ENCODE assay signal across 1 cellular context in the genomic region with DNA sequence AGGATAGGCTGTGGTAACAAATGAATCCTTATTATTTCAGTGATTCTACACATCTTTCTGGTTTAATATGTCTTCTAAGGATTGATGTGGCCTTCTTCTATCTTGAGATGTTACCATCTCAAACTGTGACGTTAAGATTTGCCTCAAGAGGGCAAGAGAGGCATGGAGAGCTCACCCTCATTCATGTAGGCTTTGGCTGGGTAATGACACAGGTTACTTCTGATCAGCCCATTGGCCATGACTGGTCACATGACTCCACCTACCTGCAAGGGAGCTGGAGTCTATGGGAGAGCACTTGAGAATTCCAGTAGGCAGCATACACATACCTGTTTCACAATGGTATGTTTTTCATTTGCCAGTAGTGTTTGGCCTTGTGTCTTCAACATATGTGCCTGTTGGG.
TF ChIP-seq lines count a peak whose summit lies in the region.

No MANE protein-coding gene starts in this region.

TF ChIP-seq in HCT116, 20 proteins besides CTCF, POLR2A, EP300 and RAD21:
- TF ChIP-seq CEBPB (IDR thresholded peaks at IDR 0.05; ENCODE audit: low read depth) (no peak), ZNF274 (IDR thresholded peaks at IDR 0.05; ENCODE audit: low read depth, low read length) (no peak), CBX3 (IDR thresholded peaks at IDR 0.05; ENCODE audit: low read depth) (no peak), EGR1 (IDR thresholded peaks at IDR 0.05; ENCODE audit: low read depth) (no peak), ELF1 (IDR thresholded peaks at IDR 0.05; ENCODE audit: borderline replicate concordance, low read depth) (no peak), TCF7L2 (IDR thresholded peaks at IDR 0.05; ENCODE audit: borderline replicate concordance, extremely low read depth, insufficient read depth, insufficient read length) (no peak), EZH2phosphoT487 (IDR thresholded peaks at IDR 0.05; ENCODE audit: borderline replicate concordance) (no peak), FOSL1 (IDR thresholded peaks at IDR 0.05; ENCODE audit: low read depth) (no peak), EZH2 (IDR thresholded peaks at IDR 0.05) (no peak), JUND (IDR thresholded peaks at IDR 0.05) (no peak), SIN3A (IDR thresholded peaks at IDR 0.05; ENCODE audit: low read depth) (no peak), POLR2AphosphoS5 (IDR thresholded peaks at IDR 0.05; ENCODE audit: low read depth, low read length) (no peak)
- TF ChIP-seq, protein P1, sequence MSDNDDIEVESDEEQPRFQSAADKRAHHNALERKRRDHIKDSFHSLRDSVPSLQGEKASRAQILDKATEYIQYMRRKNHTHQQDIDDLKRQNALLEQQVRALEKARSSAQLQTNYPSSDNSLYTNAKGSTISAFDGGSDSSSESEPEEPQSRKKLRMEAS (IDR thresholded peaks at IDR 0.05): no peak
- TF ChIP-seq, protein P2, sequence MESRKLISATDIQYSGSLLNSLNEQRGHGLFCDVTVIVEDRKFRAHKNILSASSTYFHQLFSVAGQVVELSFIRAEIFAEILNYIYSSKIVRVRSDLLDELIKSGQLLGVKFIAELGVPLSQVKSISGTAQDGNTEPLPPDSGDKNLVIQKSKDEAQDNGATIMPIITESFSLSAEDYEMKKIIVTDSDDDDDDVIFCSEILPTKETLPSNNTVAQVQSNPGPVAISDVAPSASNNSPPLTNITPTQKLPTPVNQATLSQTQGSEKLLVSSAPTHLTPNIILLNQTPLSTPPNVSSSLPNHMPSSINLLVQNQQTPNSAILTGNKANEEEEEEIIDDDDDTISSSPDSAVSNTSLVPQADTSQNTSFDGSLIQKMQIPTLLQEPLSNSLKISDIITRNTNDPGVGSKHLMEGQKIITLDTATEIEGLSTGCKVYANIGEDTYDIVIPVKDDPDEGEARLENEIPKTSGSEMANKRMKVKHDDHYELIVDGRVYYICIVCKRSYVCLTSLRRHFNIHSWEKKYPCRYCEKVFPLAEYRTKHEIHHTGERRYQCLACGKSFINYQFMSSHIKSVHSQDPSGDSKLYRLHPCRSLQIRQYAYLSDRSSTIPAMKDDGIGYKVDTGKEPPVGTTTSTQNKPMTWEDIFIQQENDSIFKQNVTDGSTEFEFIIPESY (IDR thresholded peaks at IDR 0.05; ENCODE audit: extremely low read depth, insufficient replicate concordance, low read length): no peak
